Comparison of ENCODE assay signal across 15 cellular contexts in genomic region chr17:2211661-2212327, GRCh38.
DNase-seq lines count a peak whose midpoint lies in the region; ATAC-seq and TF ChIP-seq lines count a peak whose summit lies in the region.
"Had no signal": no experiment of that assay in that cellular context is flagged by ENCODE, and none has a peak within 500 bp of the region (broad histone marks: within the 10 kb centered on the region; RNA-seq: fewer than 3 reads in every experiment).

No MANE protein-coding gene starts in this region.

- H3K9me2 ChIP-seq in hepatocyte (replicated peaks; ENCODE audit: insufficient read depth), result no peaks in the 10 kb centered on the region

- intact Hi-C loops in activated T-helper 2 cell treated with anti-CD3 and anti-CD28 coated beads, Interferon-gamma antibody, Interleukin-2, Interleukin-4, amounts not matched to agents 10 μg/mL and 5 μg/mL and 100 μg/mL, durations not matched to agents 14 hours and 24 hours and 36 hours (cut with micrococcal nuclease), result no loop called here

- no peaks in the 10 kb centered on the region for H3K36me3 ChIP-seq in hepatocyte (replicated peaks; ENCODE audit: insufficient read depth, low read depth)
- peaks cover 0 to 5% (median 0%) of the 10 kb centered on the region in 5 donors for H3K36me3 ChIP-seq in subcutaneous abdominal adipose tissue (ENCODE audit: control insufficient read depth in 5 of 5, insufficient read depth in 5 of 5, low read length in 5 of 5)
- H3K36me3 ChIP-seq: MG63 had no signal

- no peak for DNase-seq in activated CD8-positive, alpha-beta memory T cell treated with anti-CD3 and anti-CD28 coated beads, Interleukin-2, amount 10 ng/mL, durations not matched to agents 7 days and 5 days
- DNase-seq in activated CD8-positive, alpha-beta memory T cell treated with anti-CD3 and anti-CD28 coated beads, Interleukin-2, amount 50 U/mL, for 48 hours, result no peak
- DNase-seq in activated T-helper 2 cell treated with anti-CD3 and anti-CD28 coated beads, Interferon-gamma antibody, Interleukin-2, Interleukin-4, amounts not matched to agents 10 μg/mL and 5 μg/mL and 100 μg/mL, durations not matched to agents 14 hours and 24 hours and 36 hours (ENCODE audit: low spot score), result no peak
- DNase-seq in hepatocyte (ENCODE audit: low spot score), result no peak
- no peak for DNase-seq in HuH-7.5 (ENCODE audit: low spot score)
- DNase-seq in G401 (ENCODE audit: low spot score), result no peak
- no peak for DNase-seq in chondrocyte (ENCODE audit: low spot score)
- DNase-seq: activated gamma-delta T cell; DND-41; NCI-H2227 treated with DMSO at 0.1 percent for 48 hours; stimulated activated CD4-positive, alpha-beta T cell treated with anti-CD3 and anti-CD28 coated beads, Interleukin-1b, Interleukin-23, amount 100 ng/mL, for 48 hours; stimulated activated naive CD8-positive, alpha-beta T cell treated with anti-CD3 and anti-CD28 coated beads, Interleukin-15, amount 100 ng/mL, for 72 hours had no signal

- TF ChIP-seq CTCF in hepatocyte (IDR thresholded peaks at IDR 0.05; ENCODE audit: poor library complexity), result no peak
- TF ChIP-seq CTCF in chondrocyte (IDR thresholded peaks at IDR 0.05), result no peak

- peak overlapping the region; percentile 6 for H3K4me3 Mint-ChIP-seq in activated CD8-positive, alpha-beta memory T cell treated with anti-CD3 and anti-CD28 coated beads, Interleukin-2, amount 10 ng/mL, durations not matched to agents 7 days and 5 days
- no peak overlapping the region for H3K4me3 Mint-ChIP-seq in activated T-helper 2 cell treated with anti-CD3 and anti-CD28 coated beads, Interferon-gamma antibody, Interleukin-2, Interleukin-4, amounts not matched to agents 10 μg/mL and 5 μg/mL and 100 μg/mL, durations not matched to agents 14 hours and 24 hours and 36 hours (ENCODE audit: low read depth)
- no peak overlapping the region for H3K4me3 Mint-ChIP-seq in chondrocyte (ENCODE audit: unreplicated experiment)
- H3K4me3 Mint-ChIP-seq: stimulated activated naive CD8-positive, alpha-beta T cell treated with anti-CD3 and anti-CD28 coated beads, Interleukin-15, amount 100 ng/mL, for 72 hours had no signal

- H2AFZ ChIP-seq in hepatocyte, result no peak overlapping the region

- no peak overlapping the region for H3K9ac ChIP-seq in subcutaneous abdominal adipose tissue (ENCODE audit: low read length in 5 of 5)

- H3K4me1 ChIP-seq in hepatocyte (ENCODE audit: insufficient read depth) (peaks cover 35% of the 10 kb centered on the region), subcutaneous abdominal adipose tissue (ENCODE audit: control insufficient read depth in 5 of 5, insufficient read depth in 5 of 5, low read length in 5 of 5) (peaks cover 14 to 44% (median 35%) of the 10 kb centered on the region in 5 donors)

- peaks cover 9% of the 10 kb centered on the region for H3K36me3 Mint-ChIP-seq in activated CD8-positive, alpha-beta memory T cell treated with anti-CD3 and anti-CD28 coated beads, Interleukin-2, amount 10 ng/mL, durations not matched to agents 7 days and 5 days
- peaks cover 35% of the 10 kb centered on the region for H3K36me3 Mint-ChIP-seq in activated T-helper 2 cell treated with anti-CD3 and anti-CD28 coated beads, Interferon-gamma antibody, Interleukin-2, Interleukin-4, amounts not matched to agents 10 μg/mL and 5 μg/mL and 100 μg/mL, durations not matched to agents 14 hours and 24 hours and 36 hours (ENCODE audit: low read depth)
- peaks cover 11% of the 10 kb centered on the region for H3K36me3 Mint-ChIP-seq in chondrocyte (ENCODE audit: low read depth)

- no peak for ATAC-seq in activated CD8-positive, alpha-beta memory T cell treated with anti-CD3 and anti-CD28 coated beads, Interleukin-2, amount 10 ng/mL, durations not matched to agents 7 days and 5 days
- ATAC-seq: Panc1; stimulated activated naive CD8-positive, alpha-beta T cell treated with anti-CD3 and anti-CD28 coated beads, Interleukin-15, amount 100 ng/mL, for 72 hours had no signal

- H3K9me3 ChIP-seq in hepatocyte (ENCODE audit: low read depth) (no peaks in the 10 kb centered on the region), subcutaneous abdominal adipose tissue (ENCODE audit: control insufficient read depth in 5 of 5, low read length in 5 of 5) (no peaks in the 10 kb centered on the region)
- H3K9me3 ChIP-seq: MG63 had no signal

- H3K79me2 ChIP-seq in hepatocyte, result peaks cover 23% of the 10 kb centered on the region

- H3K27me3 ChIP-seq in hepatocyte (no peaks in the 10 kb centered on the region), subcutaneous abdominal adipose tissue (ENCODE audit: control insufficient read depth in 5 of 5, insufficient read depth in 4 of 5, low read length in 5 of 5) (no peaks in the 10 kb centered on the region)
- H3K27me3 ChIP-seq: MG63 had no signal

- no peaks in the 10 kb centered on the region for H3K27me3 Mint-ChIP-seq in activated CD8-positive, alpha-beta memory T cell treated with anti-CD3 and anti-CD28 coated beads, Interleukin-2, amount 10 ng/mL, durations not matched to agents 7 days and 5 days
- no peaks in the 10 kb centered on the region for H3K27me3 Mint-ChIP-seq in activated T-helper 2 cell treated with anti-CD3 and anti-CD28 coated beads, Interferon-gamma antibody, Interleukin-2, Interleukin-4, amounts not matched to agents 10 μg/mL and 5 μg/mL and 100 μg/mL, durations not matched to agents 14 hours and 24 hours and 36 hours (ENCODE audit: low read depth)
- no peaks in the 10 kb centered on the region for H3K27me3 Mint-ChIP-seq in chondrocyte (ENCODE audit: low read depth)
- H3K27me3 Mint-ChIP-seq: stimulated activated naive CD8-positive, alpha-beta T cell treated with anti-CD3 and anti-CD28 coated beads, Interleukin-15, amount 100 ng/mL, for 72 hours had no signal

- H3K27ac ChIP-seq in hepatocyte, result peak overlapping the region; percentile 96
- H3K27ac ChIP-seq in subcutaneous abdominal adipose tissue (ENCODE audit: low read depth, low read length), result peak overlapping the region; percentile 87

- no peak overlapping the region for H3K4me3 ChIP-seq in hepatocyte
- no peak overlapping the region for H3K4me3 ChIP-seq in subcutaneous abdominal adipose tissue (ENCODE audit: low read depth in 1 of 5, low read length in 5 of 5)
- H3K4me3 ChIP-seq: MG63 had no signal

- no peaks in the 10 kb centered on the region for H4K20me1 ChIP-seq in hepatocyte (ENCODE audit: insufficient read depth, poor library complexity, severe bottlenecking)

- no peaks in the 10 kb centered on the region for H3K9me3 Mint-ChIP-seq in activated CD8-positive, alpha-beta memory T cell treated with anti-CD3 and anti-CD28 coated beads, Interleukin-2, amount 10 ng/mL, durations not matched to agents 7 days and 5 days (ENCODE audit: low read depth)
- no peaks in the 10 kb centered on the region for H3K9me3 Mint-ChIP-seq in activated T-helper 2 cell treated with anti-CD3 and anti-CD28 coated beads, Interferon-gamma antibody, Interleukin-2, Interleukin-4, amounts not matched to agents 10 μg/mL and 5 μg/mL and 100 μg/mL, durations not matched to agents 14 hours and 24 hours and 36 hours
- no peaks in the 10 kb centered on the region for H3K9me3 Mint-ChIP-seq in chondrocyte (ENCODE audit: low read depth)
- H3K9me3 Mint-ChIP-seq: stimulated activated naive CD8-positive, alpha-beta T cell treated with anti-CD3 and anti-CD28 coated beads, Interleukin-15, amount 100 ng/mL, for 72 hours had no signal

- peak overlapping the region; percentile 39 for H3K27ac Mint-ChIP-seq in activated CD8-positive, alpha-beta memory T cell treated with anti-CD3 and anti-CD28 coated beads, Interleukin-2, amount 10 ng/mL, durations not matched to agents 7 days and 5 days
- H3K27ac Mint-ChIP-seq in activated T-helper 2 cell treated with anti-CD3 and anti-CD28 coated beads, Interferon-gamma antibody, Interleukin-2, Interleukin-4, amounts not matched to agents 10 μg/mL and 5 μg/mL and 100 μg/mL, durations not matched to agents 14 hours and 24 hours and 36 hours, result peak overlapping the region; percentile 13
- H3K27ac Mint-ChIP-seq in chondrocyte (ENCODE audit: unreplicated experiment), result no peak overlapping the region

- 95% methylated on average over 5 of the region's 5 CpGs for WGBS in hepatocyte (ENCODE audit: low lambda C conversion rate, missing lambda C conversion rate)

- H3K4me1 Mint-ChIP-seq in activated CD8-positive, alpha-beta memory T cell treated with anti-CD3 and anti-CD28 coated beads, Interleukin-2, amount 10 ng/mL, durations not matched to agents 7 days and 5 days, result peaks cover 54% of the 10 kb centered on the region
- peaks cover 50% of the 10 kb centered on the region for H3K4me1 Mint-ChIP-seq in activated T-helper 2 cell treated with anti-CD3 and anti-CD28 coated beads, Interferon-gamma antibody, Interleukin-2, Interleukin-4, amounts not matched to agents 10 μg/mL and 5 μg/mL and 100 μg/mL, durations not matched to agents 14 hours and 24 hours and 36 hours (ENCODE audit: low read depth)
- peaks cover 56% of the 10 kb centered on the region for H3K4me1 Mint-ChIP-seq in chondrocyte (ENCODE audit: low read depth)

- in situ Hi-C loops in G401 (cut with HindIII; ENCODE audit: low sequenced_read_pairs), result no loop called here

- CTCF ChIA-PET in activated CD8-positive, alpha-beta memory T cell treated with anti-CD3 and anti-CD28 coated beads, Interleukin-2, amount 10 ng/mL, durations not matched to agents 7 days and 5 days (lab: Charles Lee), result interaction anchor here (0.9 kb wide), 1 partner anchor 34 kb away, joined by 3 read pairs; no protein-coding TSS in a partner anchor

- no peak overlapping the region for H3K4me2 ChIP-seq in hepatocyte
